1 cellular context compared by ENCODE assay signal in genomic region chr1:112628516-112628915, GRCh38.
TF ChIP-seq lines count a peak whose summit lies in the region.

No MANE protein-coding gene starts in this region.

TF ChIP-seq in K562, 482 proteins besides CTCF, POLR2A, EP300 and RAD21:
- TF ChIP-seq ZFPM2 (CRISPR knock-in tag; IDR thresholded peaks at IDR 0.05) = no peak
- TF ChIP-seq, protein P1, sequence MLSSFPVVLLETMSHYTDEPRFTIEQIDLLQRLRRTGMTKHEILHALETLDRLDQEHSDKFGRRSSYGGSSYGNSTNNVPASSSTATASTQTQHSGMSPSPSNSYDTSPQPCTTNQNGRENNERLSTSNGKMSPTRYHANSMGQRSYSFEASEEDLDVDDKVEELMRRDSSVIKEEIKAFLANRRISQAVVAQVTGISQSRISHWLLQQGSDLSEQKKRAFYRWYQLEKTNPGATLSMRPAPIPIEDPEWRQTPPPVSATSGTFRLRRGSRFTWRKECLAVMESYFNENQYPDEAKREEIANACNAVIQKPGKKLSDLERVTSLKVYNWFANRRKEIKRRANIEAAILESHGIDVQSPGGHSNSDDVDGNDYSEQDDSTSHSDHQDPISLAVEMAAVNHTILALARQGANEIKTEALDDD (IDR thresholded peaks at IDR 0.05) = peak; percentile 79
TF ChIP-seq in K562: peak in this region for 1.
